ENCODE assay signal across 1 cellular context in genomic region chr2:46294185-46294836, GRCh38.
TF ChIP-seq lines count a peak whose summit lies in the region.

No MANE protein-coding gene starts in this region.

TF ChIP-seq in HepG2, 621 proteins besides CTCF, POLR2A, EP300 and RAD21 (continued from another document):
- no peak for TF ChIP-seq ZNF740 (CRISPR knock-in tag; IDR thresholded peaks at IDR 0.05)
- TF ChIP-seq ZFP37 (CRISPR knock-in tag; IDR thresholded peaks at IDR 0.05; ENCODE audit: borderline replicate concordance), result no peak
- TF ChIP-seq ZBTB25 (CRISPR knock-in tag; IDR thresholded peaks at IDR 0.05), result 0 out of 2 replicates have a peak, but pooled peaks have one; percentile 21
- no peak for TF ChIP-seq ZNF430 (CRISPR knock-in tag; IDR thresholded peaks at IDR 0.05)
- TF ChIP-seq ZNF788 (CRISPR knock-in tag; IDR thresholded peaks at IDR 0.05; ENCODE audit: borderline replicate concordance), result peak; percentile 59; the same call in 1 of the 2 replicates
- TF ChIP-seq STAG1 (CRISPR knock-in tag; IDR thresholded peaks at IDR 0.05), result peak; percentile 83
- no peak for TF ChIP-seq ZBTB44 (CRISPR knock-in tag; IDR thresholded peaks at IDR 0.05)
- TF ChIP-seq ZBTB42 (CRISPR knock-in tag; IDR thresholded peaks at IDR 0.05), result no peak
- no peak for TF ChIP-seq MLX (CRISPR knock-in tag; IDR thresholded peaks at IDR 0.05)
- TF ChIP-seq ERF (CRISPR knock-in tag; IDR thresholded peaks at IDR 0.05), result peak; percentile 38; the same call in 1 of the 2 replicates
- TF ChIP-seq ZNF589 (CRISPR knock-in tag; conservative IDR thresholded peaks at IDR 0.05), result no peak
- no peak for TF ChIP-seq MXD4 (CRISPR knock-in tag; IDR thresholded peaks at IDR 0.05)
- no peak for TF ChIP-seq CBX2 (IDR thresholded peaks at IDR 0.05; ENCODE audit: low read depth, low read length)
- no peak for TF ChIP-seq CBX2 (CRISPR knock-in tag; IDR thresholded peaks at IDR 0.05; ENCODE audit: low read depth)
- TF ChIP-seq ZNF572 (CRISPR knock-in tag; IDR thresholded peaks at IDR 0.05), result no peak
- no peak for TF ChIP-seq ZSCAN12 (CRISPR knock-in tag; IDR thresholded peaks at IDR 0.05)
- TF ChIP-seq ZBED4 (CRISPR knock-in tag; IDR thresholded peaks at IDR 0.05; ENCODE audit: borderline replicate concordance), result no peak
- TF ChIP-seq ZNF432 (CRISPR knock-in tag; IDR thresholded peaks at IDR 0.05; ENCODE audit: borderline replicate concordance), result no peak
- no peak for TF ChIP-seq ATF4 (CRISPR knock-in tag; IDR thresholded peaks at IDR 0.05)
- TF ChIP-seq ZNF816 (CRISPR knock-in tag; IDR thresholded peaks at IDR 0.05; ENCODE audit: borderline replicate concordance), result no peak
- TF ChIP-seq ZFP62 (CRISPR knock-in tag; IDR thresholded peaks at IDR 0.05), result no peak
- TF ChIP-seq ZBTB7B (CRISPR knock-in tag; IDR thresholded peaks at IDR 0.05), result peak; percentile 27; the same call in 1 of the 2 replicates
- TF ChIP-seq TMF1 (CRISPR knock-in tag; IDR thresholded peaks at IDR 0.05; ENCODE audit: low read depth), result no peak
- TF ChIP-seq EED (CRISPR knock-in tag; IDR thresholded peaks at IDR 0.05), result 0 out of 2 replicates have a peak, but pooled peaks have one; percentile 8
- TF ChIP-seq FOXK1 (CRISPR knock-in tag; IDR thresholded peaks at IDR 0.05; ENCODE audit: borderline replicate concordance, low read depth), result no peak
- no peak for TF ChIP-seq RFX1 (IDR thresholded peaks at IDR 0.05)
